23 cellular contexts compared by ENCODE assay signal in genomic region chr20:23414526-23415188, GRCh38. TPM values are rescaled to one million over a fixed set of nuclear protein-coding genes. Genes with fewer than 3 reads are reported as not detected.
DNase-seq lines count a peak whose midpoint lies in the region; ATAC-seq, FAIRE-seq and TF ChIP-seq lines count a peak whose summit lies in the region.
"Had no signal": no experiment of that assay in that cellular context is flagged by ENCODE, and none has a peak within 500 bp of the region (broad histone marks: within the 10 kb centered on the region; RNA-seq: fewer than 3 reads in every experiment).

No MANE protein-coding gene starts in this region.

- H3K4me3 ChIP-seq in K562 (no peak overlapping the region), small intestine (ENCODE audit: low read depth in 1 of 2, low read length in 2 of 2) (no peak overlapping the region), neuronal stem cell (ENCODE audit: low read length in 2 of 2) (no peak overlapping the region)
- H3K4me3 ChIP-seq: BLaER1 had no signal

- H2BK12ac ChIP-seq in neuronal stem cell (ENCODE audit: low read length) = no peak overlapping the region

- no peaks in the 10 kb centered on the region for H3K9me1 ChIP-seq in K562 (ENCODE audit: control insufficient read depth, insufficient read depth, low read length)

- intact Hi-C loops in K562 (cut with micrococcal nuclease) = loop anchor here (5.0 kb wide), 1 partner anchor 52 kb away; the partner anchor contains the start of gene GZF1

- no peak for DNase-seq in K562 (ENCODE audit: extremely low read depth in 1 of 4, low spot score in 3 of 4)
- peak; percentile 18 for DNase-seq in iris pigment epithelial cell (ENCODE audit: low read depth)
- no peak for DNase-seq in small intestine
- no peak for DNase-seq in DMS153 treated with DMSO at 0.1 percent for 48 hours (lab: John Stamatoyannopoulos, UW; ENCODE audit: unreplicated experiment)
- DNase-seq in neuronal stem cell (ENCODE audit: low spot score) = no peak
- no peak for DNase-seq in activated naive CD4-positive, alpha-beta T cell treated with anti-CD3 and anti-CD28 coated beads, Interleukin-2, amount 50 U/mL, for 16 hours
- no peak for DNase-seq in DMS79 treated with DMSO at 0.1 percent for 48 hours (lab: John Stamatoyannopoulos, UW)
- DNase-seq: CD4-positive, alpha-beta memory T cell; DMS53; GDM1; GOT3; H7; HFFc6; KG1 had no signal

- ATAC-seq in K562 = no peak
- ATAC-seq: HCT116, HepG2 had no signal

- H3K4me1 ChIP-seq in K562 (replicated peaks in 1 of 2; ENCODE audit: control insufficient read depth in 2 of 2, insufficient read depth in 2 of 2, low read length in 2 of 2) (peaks cover 0 to 13% of the 10 kb centered on the region in 2 experiments; a peak in 3 of 5 replicates), small intestine (ENCODE audit: control insufficient read depth in 2 of 2, insufficient read depth in 1 of 2, low read depth in 1 of 2, low read length in 1 of 2) (peaks cover 0 to 4% of the 10 kb centered on the region in 2 donors), neuronal stem cell (ENCODE audit: control insufficient read depth in 2 of 2, insufficient read depth in 1 of 2, low read depth in 1 of 2, low read length in 2 of 2) (peaks cover 0 to 1% of the 10 kb centered on the region in 2 donors)

- no peak overlapping the region for H3K23ac ChIP-seq in neuronal stem cell (ENCODE audit: low read depth, low read length, poor library complexity)

- H3K18ac ChIP-seq in neuronal stem cell (ENCODE audit: low read length) = no peak overlapping the region

- no peak overlapping the region for H3K14ac ChIP-seq in neuronal stem cell (ENCODE audit: low read length)

- no peak overlapping the region for H2BK120ac ChIP-seq in neuronal stem cell (ENCODE audit: low read depth, low read length)

- H3K4me2 ChIP-seq in K562 (ENCODE audit: insufficient read depth, low read length) = no peak overlapping the region
- H3K4me2 ChIP-seq in neuronal stem cell (ENCODE audit: insufficient read depth, low read length, poor library complexity, severe bottlenecking) = no peak overlapping the region
- H3K4me2 ChIP-seq: BLaER1 had no signal

- peaks cover 96% of the 10 kb centered on the region for H3K79me2 ChIP-seq in K562 (ENCODE audit: control insufficient read depth, insufficient read depth, low read length)

- H2BK5ac ChIP-seq in neuronal stem cell (ENCODE audit: low read length) = no peak overlapping the region

- no peak for TF ChIP-seq CTCF in K562 (IDR thresholded peaks at IDR 0.05 in 2 of 3, conservative IDR thresholded peaks at IDR 0.05 in 1 of 3; ENCODE audit: insufficient read depth in 2 of 3, low read depth in 1 of 3, low read length in 3 of 3)

- H3K9ac ChIP-seq in K562 (ENCODE audit: insufficient read depth in 1 of 2, low read depth in 2 of 2, low read length in 2 of 2) (no peak overlapping the region), neuronal stem cell (ENCODE audit: low read depth, low read length, poor library complexity) (no peak overlapping the region)
- H3K9ac ChIP-seq: BLaER1 had no signal

- no peak overlapping the region for H2AK5ac ChIP-seq in neuronal stem cell (ENCODE audit: low read depth, low read length)

- no peak for TF ChIP-seq POLR2A in K562 (conservative IDR thresholded peaks at IDR 0.05)

- H3K27me3 ChIP-seq in K562 (ENCODE audit: control insufficient read depth in 2 of 2, insufficient read depth in 2 of 2, low read length in 2 of 2) = no peaks in the 10 kb centered on the region
- no peaks in the 10 kb centered on the region for H3K27me3 ChIP-seq in small intestine (ENCODE audit: control insufficient read depth in 2 of 2, insufficient read depth in 2 of 2, low read length in 2 of 2)
- H3K27me3 ChIP-seq in neuronal stem cell (ENCODE audit: control insufficient read depth in 3 of 3, insufficient read depth in 3 of 3, low read depth in 1 of 3, low read length in 3 of 3) = no peaks in the 10 kb centered on the region
- H3K27me3 ChIP-seq: BLaER1 had no signal

- TF ChIP-seq RAD21 in K562 (CRISPR knock-in tag; conservative IDR thresholded peaks at IDR 0.05 in 1 of 2, IDR thresholded peaks at IDR 0.05 in 1 of 2) = no peak

- no peak overlapping the region for H2AFZ ChIP-seq in K562 (ENCODE audit: low read depth, low read length)
- H2AFZ ChIP-seq in neuronal stem cell (ENCODE audit: low read length) = no peak overlapping the region

- no peak overlapping the region for H2BK15ac ChIP-seq in neuronal stem cell (ENCODE audit: low read length)

- H3K9me3 ChIP-seq in K562 (replicated peaks; ENCODE audit: control insufficient read depth, insufficient read depth, low read depth, low read length) (no peaks in the 10 kb centered on the region), small intestine (ENCODE audit: control insufficient read depth, low read depth) (no peaks in the 10 kb centered on the region), neuronal stem cell (replicated peaks in 1 of 2; ENCODE audit: control insufficient read depth in 2 of 2, insufficient read depth in 1 of 2, low read depth in 1 of 2, low read length in 2 of 2) (no peaks in the 10 kb centered on the region)
- H3K9me3 ChIP-seq: BLaER1 had no signal

- FAIRE-seq in G401.6 (lab: Jason Lieb, UNC) (peak; percentile 79), K562 (lab: Jason Lieb, UNC) (no peak), small intestine (lab: Jason Lieb, UNC) (peak; percentile 41)
- FAIRE-seq: GM12892, HepG2 had no signal

- BruUV-seq in K562 (replicated peaks; lab: Mats Ljungman, UMichigan) = no TSS peak

- H4K8ac ChIP-seq in neuronal stem cell (ENCODE audit: low read depth, low read length) = no peak overlapping the region

- no peak overlapping the region for H3K4ac ChIP-seq in neuronal stem cell (ENCODE audit: low read length)

- CTCF ChIA-PET in K562 (lab: Yijun Ruan, JAX; ENCODE audit: low intra/inter-chr PET ratio) = no interaction called here

- no peak overlapping the region for H3K27ac ChIP-seq in K562 (ENCODE audit: extremely low read depth, low read depth, low read length)
- no peak overlapping the region for H3K27ac ChIP-seq in small intestine (ENCODE audit: low read depth in 1 of 2, low read length in 1 of 2)
- no peak overlapping the region for H3K27ac ChIP-seq in neuronal stem cell (replicated peaks; ENCODE audit: low read length)
- H3K27ac ChIP-seq: BLaER1 had no signal

- no peak overlapping the region for H4K91ac ChIP-seq in neuronal stem cell (ENCODE audit: low read depth, low read length, poor library complexity)

- H3K36me3 ChIP-seq in K562 (ENCODE audit: control insufficient read depth, insufficient read depth, low read length) (peaks cover 5% of the 10 kb centered on the region; the same call in 2 of the 3 replicates), small intestine (ENCODE audit: control insufficient read depth in 2 of 2, insufficient read depth in 2 of 2, low read length in 2 of 2) (no peaks in the 10 kb centered on the region), neuronal stem cell (replicated peaks in 1 of 2; ENCODE audit: control insufficient read depth in 2 of 2, insufficient read depth in 2 of 2, low read length in 2 of 2) (peaks cover 0 to 3% of the 10 kb centered on the region in 2 donors)

- POLR2A ChIA-PET in K562 (lab: Yijun Ruan, JAX) = no interaction called here

- in situ Hi-C loops in K562 (cut with MboI) = no loop called here

- no peak for TF ChIP-seq EP300 in K562 (IDR thresholded peaks at IDR 0.05; ENCODE audit: low read length)

- 10% methylated on average over 1 of the region's 1 CpG for WGBS in K562 (ENCODE audit: insufficient coverage, low coverage, missing lambda C conversion rate)
- 65 to 79% (median 66%) methylated on average over 1 of the region's 1 CpG for WGBS in small intestine, 3 donors
- whole genome bisulfite sequencing in neuronal stem cell (ENCODE audit: extremely low coverage in 2 of 2, insufficient read length in 2 of 2, insufficient replicate concordance in 1 of 2), 2 donors = no CpG with 5 or more reads among the region's 1 CpG

- peaks cover 2% of the 10 kb centered on the region for H3K79me1 ChIP-seq in neuronal stem cell (ENCODE audit: low read depth, low read length)

- no peaks in the 10 kb centered on the region for H4K20me1 ChIP-seq in K562 (replicated peaks; ENCODE audit: control insufficient read depth, insufficient read depth, low read length)

RNA-seq across cellular contexts. Expression of gene NAPB, which starts 6.6 kb away (rescaled TPM):
- total RNA-seq in K562 (2011; cell fraction: chromatin; rRNA removed; ENCODE audit: low replicate concordance) = 20.6 and 70.0 TPM in 2 replicates
- total RNA-seq in K562 (2011; cell fraction: nucleolus; rRNA removed) = 10.8 and 16.7 TPM in 2 replicates
- 40.9 and 51.8 TPM in 2 replicates for total RNA-seq in K562 (2011; cell fraction: nucleoplasm; rRNA removed)
- total RNA-seq in K562 (2014; rRNA removed) (5.2 and 6.5 TPM in 2 replicates), K562 (2014; rRNA removed; fragmentation: Illumina TruSeq; extraction: Trizol) (5.9 and 6.9 TPM in 2 replicates), K562 (2015; rRNA removed; fragmentation: Illumina TruSeq; extraction: Trizol) (5.6 and 5.8 TPM in 2 replicates), K562 (2021) (4.5 and 5.0 TPM in 2 replicates)
- polyA plus RNA-seq in K562 (2011; rRNA removed) (7.7 and 8.4 TPM in 2 replicates), K562 (2014; fragmentation: Illumina TruSeq; extraction: Trizol) (4.0 and 4.4 TPM in 2 replicates), K562 (2014; fragmentation: Nextera tagmentation; extraction: Ambion mirVana) (1 to 10 TPM; 1.4 to 2.3 TPM), K562 (2014; rRNA removed) (5.3 and 6.2 TPM in 2 replicates), small intestine (1 to 10 TPM; 3.2 to 8.4 (median 5.6) TPM)
- polyA plus RNA-seq in K562 (2011; cell fraction: cytosol; rRNA removed) = 0.64 and 3.2 TPM in 2 replicates
- 14.5 and 19.0 TPM in 2 replicates for polyA plus RNA-seq in K562 (2011; cell fraction: nucleus; rRNA removed)
- polyA plus RNA-seq in K562 (2012) = 3.8 and 5.9 TPM in 2 replicates
- polyA minus RNA-seq in K562 (2011; rRNA and poly(A)+ RNA removed) = 10.3 and 10.6 TPM in 2 replicates
- 2.5 and 2.7 TPM in 2 replicates for polyA minus RNA-seq in K562 (2011; cell fraction: cytosol; rRNA and poly(A)+ RNA removed)
- polyA minus RNA-seq in K562 (2011; cell fraction: nucleus; rRNA and poly(A)+ RNA removed) = 15.1 and 24.3 TPM in 2 replicates
- 5.9 TPM for polyA plus RNA-seq in neuronal stem cell (2013, experiment 1 of 2)
- 6.0 TPM for polyA plus RNA-seq in neuronal stem cell (2013, experiment 2 of 2)

RNA-seq across cellular contexts. Expression of gene CSTL1, which starts 24.8 kb away (rescaled TPM):
- total RNA-seq in K562 (2011; cell fraction: chromatin; rRNA removed; ENCODE audit: low replicate concordance) = not detected in 2 replicates
- total RNA-seq in K562 (2011; cell fraction: nucleolus; rRNA removed) = not detected in 2 replicates
- total RNA-seq in K562 (2011; cell fraction: nucleoplasm; rRNA removed) = not detected in 2 replicates
- total RNA-seq in K562 (2014; rRNA removed) (not detected in 2 replicates), K562 (2014; rRNA removed; fragmentation: Illumina TruSeq; extraction: Trizol) (not detected in 2 replicates), K562 (2015; rRNA removed; fragmentation: Illumina TruSeq; extraction: Trizol) (not detected in 2 replicates), K562 (2021) (not detected in 2 replicates)
- polyA plus RNA-seq in K562 (2011; rRNA removed) (not detected in 2 replicates), K562 (2014; fragmentation: Illumina TruSeq; extraction: Trizol) (not detected in 2 replicates), K562 (2014; fragmentation: Nextera tagmentation; extraction: Ambion mirVana) (not detected), K562 (2014; rRNA removed) (not detected in 2 replicates), small intestine (not detected)
- not detected in 2 replicates for polyA plus RNA-seq in K562 (2011; cell fraction: cytosol; rRNA removed)
- polyA plus RNA-seq in K562 (2011; cell fraction: nucleus; rRNA removed) = not detected in 2 replicates
- polyA plus RNA-seq in K562 (2012) = not detected in 2 replicates
- not detected in 2 replicates for polyA minus RNA-seq in K562 (2011; rRNA and poly(A)+ RNA removed)
- polyA minus RNA-seq in K562 (2011; cell fraction: cytosol; rRNA and poly(A)+ RNA removed) = not detected in 2 replicates
- polyA minus RNA-seq in K562 (2011; cell fraction: nucleus; rRNA and poly(A)+ RNA removed) = not detected in 2 replicates
- not detected for polyA plus RNA-seq in neuronal stem cell (2013, experiment 1 of 2)
- polyA plus RNA-seq in neuronal stem cell (2013, experiment 2 of 2) = not detected
- total RNA-seq: A673; CD4-positive, alpha-beta memory T cell; H7; HepG2; HFFc6 had no signal
- polyA plus RNA-seq: AG04450; CD14-positive monocyte; CD4-positive, alpha-beta memory T cell; HepG2; IgD-negative memory B cell had no signal

RNA-seq across cellular contexts. Expression of gene CST11, which starts 38.0 kb away (rescaled TPM):
- not detected in 2 replicates for total RNA-seq in K562 (2011; cell fraction: chromatin; rRNA removed; ENCODE audit: low replicate concordance)
- not detected in 2 replicates for total RNA-seq in K562 (2011; cell fraction: nucleolus; rRNA removed)
- not detected in 2 replicates for total RNA-seq in K562 (2011; cell fraction: nucleoplasm; rRNA removed)
- total RNA-seq in K562 (2014; rRNA removed) (not detected in 2 replicates), K562 (2014; rRNA removed; fragmentation: Illumina TruSeq; extraction: Trizol) (not detected in 2 replicates), K562 (2015; rRNA removed; fragmentation: Illumina TruSeq; extraction: Trizol) (not detected in 2 replicates), K562 (2021) (not detected in 2 replicates)
- polyA plus RNA-seq in K562 (2011; rRNA removed) (not detected in 2 replicates), K562 (2014; fragmentation: Illumina TruSeq; extraction: Trizol) (not detected in 2 replicates), K562 (2014; fragmentation: Nextera tagmentation; extraction: Ambion mirVana) (not detected), K562 (2014; rRNA removed) (not detected in 2 replicates), small intestine (not detected)
- not detected in 2 replicates for polyA plus RNA-seq in K562 (2011; cell fraction: cytosol; rRNA removed)
- not detected in 2 replicates for polyA plus RNA-seq in K562 (2011; cell fraction: nucleus; rRNA removed)
- polyA plus RNA-seq in K562 (2012) = not detected in 2 replicates
- not detected in 2 replicates for polyA minus RNA-seq in K562 (2011; rRNA and poly(A)+ RNA removed)
- polyA minus RNA-seq in K562 (2011; cell fraction: cytosol; rRNA and poly(A)+ RNA removed) = not detected in 2 replicates
- polyA minus RNA-seq in K562 (2011; cell fraction: nucleus; rRNA and poly(A)+ RNA removed) = not detected in 2 replicates
- polyA plus RNA-seq in neuronal stem cell (2013, experiment 1 of 2) = not detected
- not detected for polyA plus RNA-seq in neuronal stem cell (2013, experiment 2 of 2)
- total RNA-seq: A673; CD4-positive, alpha-beta memory T cell; H7; HepG2; HFFc6 had no signal
- polyA plus RNA-seq: AG04450; CD14-positive monocyte; CD4-positive, alpha-beta memory T cell; HepG2; IgD-negative memory B cell had no signal

RNA-seq across cellular contexts. Expression of gene GZF1, which starts 52.7 kb away (rescaled TPM):
- total RNA-seq in K562 (2011; cell fraction: chromatin; rRNA removed; ENCODE audit: low replicate concordance) = 25.2 and 30.4 TPM in 2 replicates
- total RNA-seq in K562 (2011; cell fraction: nucleolus; rRNA removed) = 20.7 and 30.9 TPM in 2 replicates
- total RNA-seq in K562 (2011; cell fraction: nucleoplasm; rRNA removed) = 17.2 and 29.5 TPM in 2 replicates
- total RNA-seq in K562 (2014; rRNA removed) = 7.0 and 9.6 TPM in 2 replicates
- 6.5 and 6.9 TPM in 2 replicates for total RNA-seq in K562 (2014; rRNA removed; fragmentation: Illumina TruSeq; extraction: Trizol)
- 6.1 and 7.9 TPM in 2 replicates for total RNA-seq in K562 (2015; rRNA removed; fragmentation: Illumina TruSeq; extraction: Trizol)
- total RNA-seq in K562 (2021) = 8.6 and 10.2 TPM in 2 replicates
- polyA plus RNA-seq in K562 (2011; rRNA removed) = 15.7 and 21.9 TPM in 2 replicates
- 14.1 and 19.4 TPM in 2 replicates for polyA plus RNA-seq in K562 (2011; cell fraction: cytosol; rRNA removed)
- polyA plus RNA-seq in K562 (2011; cell fraction: nucleus; rRNA removed) = 36.9 and 43.8 TPM in 2 replicates
- polyA plus RNA-seq in K562 (2012) = 6.2 and 9.0 TPM in 2 replicates
- 7.4 and 9.7 TPM in 2 replicates for polyA plus RNA-seq in K562 (2014; fragmentation: Illumina TruSeq; extraction: Trizol)
- 1 to 10 TPM; 1.2 to 1.8 TPM for polyA plus RNA-seq in K562 (2014; fragmentation: Nextera tagmentation; extraction: Ambion mirVana)
- polyA plus RNA-seq in K562 (2014; rRNA removed) = 9.5 and 11.9 TPM in 2 replicates
- 21.8 and 24.4 TPM in 2 replicates for polyA minus RNA-seq in K562 (2011; rRNA and poly(A)+ RNA removed)
- 6.7 and 30.8 TPM in 2 replicates for polyA minus RNA-seq in K562 (2011; cell fraction: cytosol; rRNA and poly(A)+ RNA removed)
- 27.7 and 41.8 TPM in 2 replicates for polyA minus RNA-seq in K562 (2011; cell fraction: nucleus; rRNA and poly(A)+ RNA removed)
- polyA plus RNA-seq in small intestine = 1 to 10 TPM; 3.2 to 5.8 (median 3.8) TPM
- polyA plus RNA-seq in neuronal stem cell (2013, experiment 1 of 2) = 6.0 TPM
- 6.0 TPM for polyA plus RNA-seq in neuronal stem cell (2013, experiment 2 of 2)
